Comparison of ENCODE assay signal across 12 cellular contexts in genomic region chr14:103495854-103496253, GRCh38.
"Had no signal": no experiment of that assay in that cellular context is flagged by ENCODE, and none has a peak within 500 bp of the region (broad histone marks: within the 10 kb centered on the region; RNA-seq: fewer than 3 reads in every experiment).

No MANE protein-coding gene starts in this region.

- DNase-seq: activated CD4-positive, alpha-beta T cell treated with anti-CD3 and anti-CD28 coated beads, Interleukin-2, amount 50 U/mL, for 1 hour; activated effector memory CD4-positive, alpha-beta T cell treated with Interleukin-2 at 50 U/mL for 16 hours; amygdala; cerebellar nuclear complex; dorsolateral prefrontal cortex; esophagus squamous epithelium; foreskin fibroblast; head of caudate nucleus; retina; small intestine; T-helper 17 cell had no signal

- ATAC-seq: pancreas, T-helper 17 cell had no signal
